ENCODE assay signal across 8 cellular contexts in the genomic region with DNA sequence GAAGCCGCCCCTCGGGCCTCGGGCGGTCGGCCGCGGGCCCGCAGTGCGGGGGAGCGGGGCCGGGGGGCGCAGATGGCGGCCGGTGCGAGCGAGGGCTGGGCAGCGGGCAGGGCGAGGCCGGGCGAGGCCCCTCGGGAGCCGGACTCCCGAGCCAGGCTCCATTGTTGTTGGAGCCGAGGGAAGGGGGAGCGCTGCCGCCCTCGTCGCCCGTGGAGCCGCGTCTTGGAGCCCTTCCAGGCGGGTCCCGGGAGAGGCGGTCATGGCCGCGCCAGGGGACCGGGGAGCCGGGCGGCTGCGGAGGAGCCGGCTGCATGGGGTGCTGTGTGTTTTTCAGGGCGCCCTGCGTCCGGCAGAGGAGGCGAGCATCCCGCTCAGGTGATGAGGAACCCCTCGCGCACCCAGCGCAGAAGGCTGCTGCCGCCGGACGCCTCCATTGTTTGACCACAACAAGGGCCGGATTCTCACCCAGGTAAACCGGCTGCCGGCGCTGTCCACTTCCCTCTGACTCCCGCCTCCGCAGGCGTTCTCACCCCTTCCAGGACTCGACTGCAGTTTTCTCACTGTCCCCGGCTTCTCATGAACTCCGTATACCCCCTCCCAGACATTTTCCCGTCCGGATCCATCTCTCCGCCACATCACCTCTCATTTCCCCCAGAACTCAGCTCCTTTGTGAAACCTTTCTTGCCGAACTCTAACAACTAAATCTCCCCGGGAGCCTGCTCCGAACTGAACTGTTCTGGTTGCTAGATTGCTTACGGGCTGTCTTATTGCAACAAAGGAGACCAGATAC. TPM values are rescaled to one million over a fixed set of nuclear protein-coding genes. Genes with fewer than 3 reads are reported as not detected.
DNase-seq lines count a peak whose midpoint lies in the region; ATAC-seq and TF ChIP-seq lines count a peak whose summit lies in the region.

No MANE protein-coding gene starts in this region.

- H3F3A ChIP-seq in SK-N-SH (replicated peaks; ENCODE audit: insufficient read depth) = peaks cover 31% of the 10 kb centered on the region

- DNase-seq in NCI-H524 (lab: John Stamatoyannopoulos, UW) (peak; percentile 12 to 31), NCI-H524 treated with DMSO at 0.1 percent for 48 hours (lab: John Stamatoyannopoulos, UW) (no peak), SK-N-SH (peak; percentile 70), islet precursor cell (peak; percentile 85), NK-92 (lab: John Stamatoyannopoulos, UW; ENCODE audit: unreplicated experiment) (no peak)
- DNase-seq in stimulated activated CD4-positive, alpha-beta T cell treated with anti-CD3 and anti-CD28 coated beads, Interleukin-12 subunit alpha, Interleukin-12 subunit beta, amount 100 ng/mL, for 4 hours = peak; percentile 25

- peak overlapping the region; percentile 70 to 77 for H3K4me3 ChIP-seq in SK-N-SH (ENCODE audit: low read depth in 2 of 2, low read length in 1 of 2)

- peak overlapping the region; percentile 100 for H3K4me2 ChIP-seq in SK-N-SH

- peak overlapping the region; percentile 94 to 97 (median 95) for H3K4me3 Mint-ChIP-seq in brain

- H3K9me2 ChIP-seq in SK-N-SH = no peaks in the 10 kb centered on the region

- H3K27ac ChIP-seq in SK-N-SH (ENCODE audit: low read depth in 2 of 2, low read length in 1 of 2) = peak overlapping the region; percentile 41 to 82; a peak in 3 of 4 replicates

- TF ChIP-seq RAD21 in SK-N-SH (IDR thresholded peaks at IDR 0.05; ENCODE audit: low read length) = no peak

- peaks cover 27% of the 10 kb centered on the region for H4K20me1 ChIP-seq in SK-N-SH (ENCODE audit: insufficient read depth)

- H3K9me3 Mint-ChIP-seq in brain = peaks cover 0 to 2% (median 0%) of the 10 kb centered on the region in 5 experiments

- CTCF ChIA-PET in SK-N-SH (lab: Yijun Ruan, JAX) = interaction anchor here (1.0 kb wide), 1 partner anchor 24 kb away, joined by 4 read pairs; no protein-coding TSS in a partner anchor

- H3K9me3 ChIP-seq in SK-N-SH = no peaks in the 10 kb centered on the region

- H3K4me1 Mint-ChIP-seq in brain = peaks cover 72% of the 10 kb centered on the region

- no peaks in the 10 kb centered on the region for H3K27me3 ChIP-seq in SK-N-SH (ENCODE audit: insufficient read depth)

- H3K79me2 ChIP-seq in SK-N-SH (ENCODE audit: insufficient read depth) = peaks cover 78% of the 10 kb centered on the region

- peak overlapping the region; percentile 59 for H2AFZ ChIP-seq in SK-N-SH (ENCODE audit: low read depth)

- H3K36me3 ChIP-seq in SK-N-SH (replicated peaks in 1 of 2; ENCODE audit: control insufficient read depth in 1 of 2, insufficient read depth in 2 of 2, low read length in 1 of 2) = peaks cover 26 to 39% of the 10 kb centered on the region in 2 experiments

- peak overlapping the region; percentile 77 for H3K9ac ChIP-seq in SK-N-SH

- TF ChIP-seq CTCF in SK-N-SH (IDR thresholded peaks at IDR 0.05) (no peak), brain (conservative IDR thresholded peaks at IDR 0.05) (no peak)

- H3K27ac Mint-ChIP-seq in brain = peak overlapping the region; percentile 90 to 98 (median 95)

- no peak for TF ChIP-seq EP300 in SK-N-SH (IDR thresholded peaks at IDR 0.05; ENCODE audit: borderline replicate concordance in 1 of 2, low read depth in 1 of 2, low read length in 1 of 2)

- H3K36me3 Mint-ChIP-seq in brain = peaks cover 39% of the 10 kb centered on the region

- H3K4me1 ChIP-seq in SK-N-SH (ENCODE audit: control insufficient read depth in 1 of 2, insufficient read depth in 2 of 2, low read depth in 1 of 2, low read length in 1 of 2) = peaks cover 7 to 15% of the 10 kb centered on the region in 2 experiments; a peak in 3 of 4 replicates

- peaks cover 3% of the 10 kb centered on the region for H3K27me3 Mint-ChIP-seq in brain

- POLR2A ChIA-PET in SK-N-SH (lab: Yijun Ruan, JAX) = no interaction called here

- WGBS in SK-N-SH (ENCODE audit: low lambda C conversion rate) = 3% methylated on average over 18 of the region's 69 CpGs

- peak; percentile 9 for ATAC-seq in HG03139 (IDR thresholded peaks at IDR 0.05; ENCODE audit: unreplicated experiment)

TF ChIP-seq in SK-N-SH, 30 proteins besides CTCF, POLR2A, EP300 and RAD21:
- TF ChIP-seq IRF3 (IDR thresholded peaks at IDR 0.05; ENCODE audit: low read depth, low read length) (no peak), REST (IDR thresholded peaks at IDR 0.05; ENCODE audit: low read depth, low read length) (peak; percentile 67), MXI1 (IDR thresholded peaks at IDR 0.05; ENCODE audit: low read depth, low read length) (no peak), YY1 (IDR thresholded peaks at IDR 0.05; ENCODE audit: low read depth) (0 out of 2 replicates have a peak, but pooled peaks have one; percentile 37), ZBTB33 (IDR thresholded peaks at IDR 0.05; ENCODE audit: borderline replicate concordance, low read depth) (no peak)

RNA-seq across cellular contexts. Expression of gene ZNF664, which starts 0.7 kb away (rescaled TPM):
- polyA plus RNA-seq in SK-N-SH (2012; rRNA removed) (34.9 and 51.0 TPM in 2 replicates), brain (ENCODE audit: insufficient read depth, low read depth, low replicate concordance) (85.9 TPM)
- 54.8 and 55.1 TPM in 2 replicates for polyA plus RNA-seq in SK-N-SH (2012; cell fraction: cytosol; rRNA removed)
- polyA plus RNA-seq in SK-N-SH (2012; cell fraction: nucleus; rRNA removed) = 34.9 and 41.5 TPM in 2 replicates

RNA-seq across cellular contexts. Expression of gene CCDC92, which starts 1.1 kb away (rescaled TPM):
- polyA plus RNA-seq in SK-N-SH (2012; rRNA removed) (34.8 and 53.5 TPM in 2 replicates), brain (ENCODE audit: insufficient read depth, low read depth, low replicate concordance) (84.2 TPM)
- polyA plus RNA-seq in SK-N-SH (2012; cell fraction: cytosol; rRNA removed) = 46.3 and 53.9 TPM in 2 replicates
- 55.0 and 60.5 TPM in 2 replicates for polyA plus RNA-seq in SK-N-SH (2012; cell fraction: nucleus; rRNA removed)

Comparison
In these comparisons a context has a peak if more than half of its experiments do, and no peak if none do; other contexts are left out.
1. DNase-seq: peak in NCI-H524 (2 of 2), SK-N-SH (single experiment), islet precursor cell (single experiment) and stimulated activated CD4-positive, alpha-beta T cell treated with anti-CD3 and anti-CD28 coated beads, Interleukin-12 subunit alpha, Interleukin-12 subunit beta, amount 100 ng/mL, for 4 hours (single experiment); none in NCI-H524 treated with DMSO at 0.1 percent for 48 hours (single experiment) and NK-92 (single experiment).